Comparison of ENCODE assay signal across 30 cellular contexts in genomic region chr7:46982928-46983327, GRCh38.
A peak's percentile ranks its signal among the peaks of the same experiment; 100 is the strongest.
DNase-seq lines count a peak whose midpoint lies in the region; TF ChIP-seq lines count a peak whose summit lies in the region.
"Had no signal": no experiment of that assay in that cellular context is flagged by ENCODE, and none has a peak within 500 bp of the region (broad histone marks: within the 10 kb centered on the region; RNA-seq: fewer than 3 reads in every experiment).

No MANE protein-coding gene starts in this region.

- H3K27ac ChIP-seq in ectodermal cell (ENCODE audit: insufficient read depth, low read depth, low read length, poor library complexity, severe bottlenecking), result peak overlapping the region; percentile 33
- no peak overlapping the region for H3K27ac ChIP-seq in brain microvascular endothelial cell
- H3K27ac ChIP-seq: breast epithelium, heart right ventricle, skin epidermis, tibial nerve, VCaP had no signal

- H3K4me1 Mint-ChIP-seq in nephron, result peaks cover 4% of the 10 kb centered on the region
- H3K4me1 Mint-ChIP-seq: H9; memory B cell; stimulated activated naive CD8-positive, alpha-beta T cell treated with anti-CD3 and anti-CD28 coated beads, Interleukin-15, amount 100 ng/mL, for 72 hours had no signal

- no peaks in the 10 kb centered on the region for H3K36me3 Mint-ChIP-seq in nephron (ENCODE audit: low read depth)
- H3K36me3 Mint-ChIP-seq: memory B cell had no signal

- DNase-seq in DMS79 (lab: John Stamatoyannopoulos, UW) (peak; percentile 73), NCI-H187 (lab: John Stamatoyannopoulos, UW) (peak; percentile 57 to 74), NCI-H2227 (lab: John Stamatoyannopoulos, UW; ENCODE audit: unreplicated experiment) (no peak), brain microvascular endothelial cell (no peak)
- DNase-seq in activated effector memory CD4-positive, alpha-beta T cell treated with anti-CD3 and anti-CD28 coated beads, Interleukin-2, amount 50 U/mL, for 16 hours, result no peak
- DNase-seq in stimulated activated CD8-positive, alpha-beta memory T cell treated with anti-CD3 and anti-CD28 coated beads, Interleukin-4, amount 100 ng/mL, for 48 hours, result no peak
- DNase-seq: activated CD4-positive, alpha-beta T cell treated with anti-CD3 and anti-CD28 coated beads for 48 hours; activated CD8-positive, alpha-beta memory T cell treated with anti-CD3 and anti-CD28 coated beads for 24 hours; activated gamma-delta T cell treated with Interleukin-2 at 50 U/mL for 16 hours; activated T-cell treated with anti-CD3 and anti-CD28 coated beads, Interleukin-2, amount 50 U/mL, for 1 hour; BE2C; DMS153; effector memory CD8-positive, alpha-beta T cell; foreskin fibroblast; GF-D8; H9; heart right ventricle; left cardiac atrium; NCI-H1694; NCI-H69; SHP77; stimulated activated naive CD8-positive, alpha-beta T cell treated with anti-CD3 and anti-CD28 coated beads, Interleukin-15, amount 100 ng/mL, for 72 hours had no signal

- in situ Hi-C loops in brain microvascular endothelial cell (cut with HindIII; ENCODE audit: low pct_ligation_motif_present, low sequenced_read_pairs), result no loop called here

- WGBS in ectodermal cell, 2 experiments, result 92 to 93% methylated on average over 7 to 8 of the region's 8 CpGs

- peak overlapping the region; percentile 11 to 69 (median 60) for H3K27ac Mint-ChIP-seq in nephron
- H3K27ac Mint-ChIP-seq: effector memory CD8-positive, alpha-beta T cell; H9; memory B cell; stimulated activated naive CD8-positive, alpha-beta T cell treated with anti-CD3 and anti-CD28 coated beads, Interleukin-15, amount 100 ng/mL, for 72 hours; T-helper 2 cell treated with Interferon-gamma antibody and Interleukin-4, amounts not matched to agents 5 μg/mL and 100 μg/mL, for 36 hours had no signal

- H3K4me1 ChIP-seq in ectodermal cell (ENCODE audit: control insufficient read depth, insufficient read depth, low read length), result no peaks in the 10 kb centered on the region
- H3K4me1 ChIP-seq: BE2C, breast epithelium, heart right ventricle, tibial nerve had no signal

- no peaks in the 10 kb centered on the region for H3K36me3 ChIP-seq in ectodermal cell (ENCODE audit: control insufficient read depth, insufficient read depth, low read length)
- H3K36me3 ChIP-seq in brain microvascular endothelial cell (replicated peaks), result no peaks in the 10 kb centered on the region
- H3K36me3 ChIP-seq: BE2C, breast epithelium, heart right ventricle, tibial nerve had no signal

- H3K4me3 Mint-ChIP-seq in nephron, result no peak overlapping the region
- H3K4me3 Mint-ChIP-seq: effector memory CD8-positive, alpha-beta T cell; H9; memory B cell; stimulated activated naive CD8-positive, alpha-beta T cell treated with anti-CD3 and anti-CD28 coated beads, Interleukin-15, amount 100 ng/mL, for 72 hours; T-helper 2 cell treated with Interferon-gamma antibody and Interleukin-4, amounts not matched to agents 5 μg/mL and 100 μg/mL, for 36 hours had no signal

- no peaks in the 10 kb centered on the region for H3K27me3 Mint-ChIP-seq in nephron (ENCODE audit: low read depth)
- H3K27me3 Mint-ChIP-seq: effector memory CD8-positive, alpha-beta T cell; memory B cell; stimulated activated naive CD8-positive, alpha-beta T cell treated with anti-CD3 and anti-CD28 coated beads, Interleukin-15, amount 100 ng/mL, for 72 hours had no signal

- TF ChIP-seq CTCF in nephron (IDR thresholded peaks at IDR 0.05; ENCODE audit: unreplicated experiment in 3 of 3), result no peak
- TF ChIP-seq CTCF in brain microvascular endothelial cell (IDR thresholded peaks at IDR 0.05; ENCODE audit: low read depth, low read length, missing control alignments), result no peak

- no peaks in the 10 kb centered on the region for H3K9me3 ChIP-seq in ectodermal cell (ENCODE audit: control insufficient read depth, low read length)
- H3K9me3 ChIP-seq: BE2C, breast epithelium, heart right ventricle, tibial nerve had no signal

- H3K27me3 ChIP-seq in ectodermal cell (ENCODE audit: control insufficient read depth, insufficient read depth, low read length, poor library complexity, severe bottlenecking) (no peaks in the 10 kb centered on the region), brain microvascular endothelial cell (replicated peaks) (no peaks in the 10 kb centered on the region)
- H3K27me3 ChIP-seq: BE2C, breast epithelium, heart right ventricle, tibial nerve had no signal

- H3K4me3 ChIP-seq in ectodermal cell (ENCODE audit: insufficient read depth, low read depth, low read length), result no peak overlapping the region
- no peak overlapping the region for H3K4me3 ChIP-seq in brain microvascular endothelial cell (ENCODE audit: low read depth, low read length)
- H3K4me3 ChIP-seq: breast epithelium, heart right ventricle, skin epidermis, tibial nerve had no signal

- H3K9me3 Mint-ChIP-seq in nephron, result peaks cover 4% of the 10 kb centered on the region
- H3K9me3 Mint-ChIP-seq: H9; stimulated activated naive CD8-positive, alpha-beta T cell treated with anti-CD3 and anti-CD28 coated beads, Interleukin-15, amount 100 ng/mL, for 72 hours had no signal

Comparison
In these comparisons a context has a peak if more than half of its experiments do, and no peak if none do; other contexts are left out.
1. DNase-seq: peak in DMS79 (single experiment) and NCI-H187 (2 of 2); none in activated effector memory CD4-positive, alpha-beta T cell treated with anti-CD3 and anti-CD28 coated beads, Interleukin-2, amount 50 U/mL, for 16 hours (single experiment), NCI-H2227 (single experiment), stimulated activated CD8-positive, alpha-beta memory T cell treated with anti-CD3 and anti-CD28 coated beads, Interleukin-4, amount 100 ng/mL, for 48 hours (single experiment) and brain microvascular endothelial cell (single experiment).